Comparison of ENCODE assay signal across 8 cellular contexts in genomic region chr2:86622878-86623548, GRCh38. TPM values are rescaled to one million over a fixed set of nuclear protein-coding genes. Genes with fewer than 3 reads are reported as not detected.
DNase-seq lines count a peak whose midpoint lies in the region; ATAC-seq and TF ChIP-seq lines count a peak whose summit lies in the region.

No MANE protein-coding gene starts in this region.

- TF ChIP-seq POLR2A in vagina (IDR thresholded peaks at IDR 0.05), result no peak

- intact Hi-C loops in cardiac septum (cut with DNase I), result loop anchor here (1.0 to 10.0 kb wide), 5 partner anchors 52 to 182 kb away; partner anchors contain the start of genes CHMP3 and KDM3A
- intact Hi-C loops in posterior cingulate gyrus (cut with DNase I), result loop anchor here (5.0 kb wide), 3 partner anchors 61 to 181 kb away; partner anchors contain the start of genes CHMP3 and KDM3A
- intact Hi-C loops in vagina (cut with DNase I), result loop anchor here (2.0 kb wide), 1 partner anchor 60 kb away; the partner anchor contains the start of gene CHMP3

- no peaks in the 10 kb centered on the region for H3K27me3 ChIP-seq in RWPE2 (ENCODE audit: insufficient read depth, poor library complexity, severe bottlenecking)
- H3K27me3 ChIP-seq in vagina, result no peaks in the 10 kb centered on the region

- TF ChIP-seq CTCF in AG10803 (conservative IDR thresholded peaks at IDR 0.05; ENCODE audit: low read length), result no peak
- TF ChIP-seq CTCF in RWPE2 (IDR thresholded peaks at IDR 0.05; ENCODE audit: poor library complexity, severe bottlenecking), result no peak
- TF ChIP-seq CTCF in vagina (IDR thresholded peaks at IDR 0.05), result no peak

- DNase-seq in AG10803 (ENCODE audit: low read depth) (no peak), RWPE2 (ENCODE audit: low spot score) (no peak), cardiac septum (ENCODE audit: low spot score) (peak; percentile 80), posterior cingulate gyrus (peak; percentile 34 to 93 (median 56)), vagina (ENCODE audit: extremely low spot score in 2 of 2) (no peak)
- peak; percentile 54 for DNase-seq in activated naive CD4-positive, alpha-beta T cell treated with anti-CD3 and anti-CD28 coated beads, Interleukin-2, amount 50 U/mL, for 16 hours

- ATAC-seq in GM18909 (IDR thresholded peaks at IDR 0.05; ENCODE audit: poor library complexity, unreplicated experiment) (peak; percentile 46), HG03108 (IDR thresholded peaks at IDR 0.05; ENCODE audit: unreplicated experiment) (peak; percentile 34), RWPE2 (ENCODE audit: low read depth) (peak; percentile 6; the same call in 2 of the 3 replicates)

- H3K4me3 ChIP-seq in AG10803 (ENCODE audit: low read length), result peak overlapping the region; percentile 88
- H3K4me3 ChIP-seq in RWPE2 (ENCODE audit: severe bottlenecking), result peak overlapping the region; percentile 67
- peak overlapping the region; percentile 87 to 91 for H3K4me3 ChIP-seq in vagina

- peak overlapping the region; percentile 82 for H3K27ac ChIP-seq in RWPE2 (ENCODE audit: poor library complexity, severe bottlenecking)
- peak overlapping the region; percentile 96 for H3K27ac ChIP-seq in vagina

- H3K9me3 ChIP-seq in RWPE2 (ENCODE audit: severe bottlenecking) (no peaks in the 10 kb centered on the region), vagina (no peaks in the 10 kb centered on the region)

- H3K36me3 ChIP-seq in RWPE2 (ENCODE audit: low read depth), result peaks cover 21% of the 10 kb centered on the region
- H3K36me3 ChIP-seq in vagina, result peaks cover 0 to 14% of the 10 kb centered on the region in 2 donors

- H3K4me1 ChIP-seq in RWPE2 (ENCODE audit: insufficient read depth, poor library complexity, severe bottlenecking) (peaks cover 5% of the 10 kb centered on the region), vagina (peaks cover 33% of the 10 kb centered on the region)

RNA-seq across cellular contexts. Expression of gene RNF103, which starts 0.7 kb away (rescaled TPM):
- 63.4 TPM for total RNA-seq in cardiac septum
- 23.3 TPM for total RNA-seq in vagina

RNA-seq across cellular contexts. Expression of gene CHMP3, which starts 59.8 kb away (rescaled TPM):
- total RNA-seq in cardiac septum (175 TPM), vagina (49.6 TPM)

Comparison
In these comparisons a context has a peak if more than half of its experiments do, and no peak if none do; other contexts are left out.
1. DNase-seq: peak in activated naive CD4-positive, alpha-beta T cell treated with anti-CD3 and anti-CD28 coated beads, Interleukin-2, amount 50 U/mL, for 16 hours (single experiment), cardiac septum (single experiment) and posterior cingulate gyrus (10 of 10); none in AG10803 (single experiment), RWPE2 (single experiment) and vagina (0 of 2).
2. Peak in every context shown above with its lines, with median percentiles within 50 percentile points of each other: H3K4me3 ChIP-seq and ATAC-seq.